8 cellular contexts compared by ENCODE assay signal in genomic region chr5:141692919-141693848, GRCh38. TPM values are rescaled to one million over a fixed set of nuclear protein-coding genes. Genes with fewer than 3 reads are reported as not detected.
DNase-seq lines count a peak whose midpoint lies in the region; ATAC-seq and TF ChIP-seq lines count a peak whose summit lies in the region.

No MANE protein-coding gene starts in this region.

- DNase-seq in CD4-positive, alpha-beta T cell = peak; percentile 48 to 72 (median 66)
- DNase-seq in T-helper 1 cell = peak in 4 of 5 donors; percentile 53 to 91 (median 58)
- no peak for DNase-seq in neural crest cell (ENCODE audit: low read depth, low spot score)
- DNase-seq in GF-D8 (lab: John Stamatoyannopoulos, UW) = no peak
- DNase-seq in coronary artery (ENCODE audit: low spot score) = no peak
- no peak for DNase-seq in NCI-H774 (lab: John Stamatoyannopoulos, UW)
- DNase-seq in NCI-H446 (lab: John Stamatoyannopoulos, UW) = no peak

- peak overlapping the region; percentile 56 for H3K4me3 Mint-ChIP-seq in CD4-positive, alpha-beta T cell
- H3K4me3 Mint-ChIP-seq in activated naive CD4-positive, alpha-beta T cell treated with anti-CD3 and anti-CD28 coated beads, Interleukin-2, amount 50 U/mL, for 24 hours = peak overlapping the region; percentile 74
- peak overlapping the region; percentile 17 for H3K4me3 Mint-ChIP-seq in neural crest cell

- no peaks in the 10 kb centered on the region for H3K9me3 ChIP-seq in CD4-positive, alpha-beta T cell (ENCODE audit: control insufficient read depth, low read length)

- ATAC-seq in CD4-positive, alpha-beta T cell (ENCODE audit: poor library complexity) = peak; percentile 90

- peaks cover 47% of the 10 kb centered on the region for H3K27me3 Mint-ChIP-seq in CD4-positive, alpha-beta T cell
- H3K27me3 Mint-ChIP-seq in activated naive CD4-positive, alpha-beta T cell treated with anti-CD3 and anti-CD28 coated beads, Interleukin-2, amount 50 U/mL, for 24 hours = peaks cover 5% of the 10 kb centered on the region
- H3K27me3 Mint-ChIP-seq in neural crest cell (ENCODE audit: low read depth) = peaks cover 14% of the 10 kb centered on the region

- POLR2A ChIA-PET in CD4-positive, alpha-beta T cell (lab: Charles Lee) = interaction anchor here (2.1 to 3.3 kb wide), 7 partner anchors 9 to 277 kb away, joined by 6 to 44 read pairs (median 22); partner anchors contain the start of genes DELE1, PCDH1, PCDH12 and RNF14

- H3K4me3 ChIP-seq in coronary artery = no peak overlapping the region

- H3K27ac ChIP-seq in CD4-positive, alpha-beta T cell (ENCODE audit: low read depth, low read length) = no peak overlapping the region
- H3K27ac ChIP-seq in coronary artery = no peak overlapping the region

- TF ChIP-seq CTCF in CD4-positive, alpha-beta T cell (IDR thresholded peaks at IDR 0.05) = no peak
- TF ChIP-seq CTCF in neural crest cell (conservative IDR thresholded peaks at IDR 0.05) (no peak), coronary artery (IDR thresholded peaks at IDR 0.05) (no peak)

- H3K27me3 ChIP-seq in CD4-positive, alpha-beta T cell (ENCODE audit: control insufficient read depth, insufficient read depth, low read length) = peaks cover 4% of the 10 kb centered on the region

- peak overlapping the region; percentile 68 for H3K27ac Mint-ChIP-seq in CD4-positive, alpha-beta T cell
- H3K27ac Mint-ChIP-seq in activated naive CD4-positive, alpha-beta T cell treated with anti-CD3 and anti-CD28 coated beads, Interleukin-2, amount 50 U/mL, for 24 hours = peak overlapping the region; percentile 19
- H3K27ac Mint-ChIP-seq in neural crest cell (ENCODE audit: unreplicated experiment) = no peak overlapping the region

- CTCF ChIA-PET in CD4-positive, alpha-beta T cell (lab: Charles Lee) = interaction anchor here (1.1 to 6.3 kb wide), 10 partner anchors 8 to 1020 kb away, joined by 3 to 88 read pairs (median 12); partner anchors contain the start of genes PCDH1 and RNF14

- H3K4me1 Mint-ChIP-seq in CD4-positive, alpha-beta T cell (ENCODE audit: low read depth) = peaks cover 23% of the 10 kb centered on the region
- H3K4me1 Mint-ChIP-seq in activated naive CD4-positive, alpha-beta T cell treated with anti-CD3 and anti-CD28 coated beads, Interleukin-2, amount 50 U/mL, for 24 hours = peaks cover 22% of the 10 kb centered on the region
- H3K4me1 Mint-ChIP-seq in neural crest cell = peaks cover 31% of the 10 kb centered on the region

- intact Hi-C loops in CD4-positive, alpha-beta T cell (cut with DNase I, micrococcal nuclease) = loop anchor here (1.0 to 10.0 kb wide), 7 partner anchors 119 to 1009 kb away; partner anchors contain the start of gene PCDH1 (in 1 of the 2)

- no peaks in the 10 kb centered on the region for H3K36me3 Mint-ChIP-seq in CD4-positive, alpha-beta T cell (ENCODE audit: low read depth)
- H3K36me3 Mint-ChIP-seq in activated naive CD4-positive, alpha-beta T cell treated with anti-CD3 and anti-CD28 coated beads, Interleukin-2, amount 50 U/mL, for 24 hours = no peaks in the 10 kb centered on the region
- no peaks in the 10 kb centered on the region for H3K36me3 Mint-ChIP-seq in neural crest cell (ENCODE audit: low read depth)

- no peaks in the 10 kb centered on the region for H3K9me3 Mint-ChIP-seq in CD4-positive, alpha-beta T cell
- no peaks in the 10 kb centered on the region for H3K9me3 Mint-ChIP-seq in activated naive CD4-positive, alpha-beta T cell treated with anti-CD3 and anti-CD28 coated beads, Interleukin-2, amount 50 U/mL, for 24 hours
- no peaks in the 10 kb centered on the region for H3K9me3 Mint-ChIP-seq in neural crest cell

RNA-seq across cellular contexts. Expression of gene ARAP3, which starts 11.2 kb away (rescaled TPM):
- total RNA-seq in CD4-positive, alpha-beta T cell = under 1 TPM; 0.30 to 0.31 TPM
- total RNA-seq in neural crest cell = 36.0 and 39.2 TPM in 2 replicates

RNA-seq across cellular contexts. Expression of gene FCHSD1, which starts 42.0 kb away (rescaled TPM):
- 10 to 100 TPM; 79.8 to 86.8 TPM for total RNA-seq in CD4-positive, alpha-beta T cell
- 20.4 and 20.6 TPM in 2 replicates for total RNA-seq in neural crest cell

RNA-seq across cellular contexts. Expression of gene RELL2, which starts 56.4 kb away (rescaled TPM):
- 10 to 100 TPM; 10.9 to 11.4 TPM for total RNA-seq in CD4-positive, alpha-beta T cell
- 6.5 and 6.9 TPM in 2 replicates for total RNA-seq in neural crest cell

RNA-seq across cellular contexts. Expression of gene HDAC3, which starts 56.5 kb away (rescaled TPM):
- 10 to 100 TPM; 51.1 to 52.7 TPM for total RNA-seq in CD4-positive, alpha-beta T cell
- total RNA-seq in neural crest cell = 110 and 114 TPM in 2 replicates

Comparison
In these comparisons a context has a peak if more than half of its experiments do, and no peak if none do; other contexts are left out.
1. DNase-seq: peak in CD4-positive, alpha-beta T cell (10 of 10) and T-helper 1 cell (4 of 5); none in neural crest cell (single experiment), GF-D8 (single experiment), coronary artery (single experiment), NCI-H774 (single experiment) and NCI-H446 (0 of 2).
2. H3K4me3 Mint-ChIP-seq: peak in every context shown above with its lines; median percentile 74 in activated naive CD4-positive, alpha-beta T cell treated with anti-CD3 and anti-CD28 coated beads, Interleukin-2, amount 50 U/mL, for 24 hours; 56 in CD4-positive, alpha-beta T cell; 17 in neural crest cell.
3. RNA of gene ARAP3, which starts 11.2 kb away (total RNA-seq): 36.0 to 39.2 TPM in neural crest cell; 0.30 to 0.31 TPM in CD4-positive, alpha-beta T cell; every median in the first group is over 10 times any median in the second.